ENCODE assay signal across 8 cellular contexts in genomic region chr19:48321622-48322591, GRCh38. TPM values are rescaled to one million over a fixed set of nuclear protein-coding genes. Genes with fewer than 3 reads are reported as not detected.
DNase-seq lines count a peak whose midpoint lies in the region; ATAC-seq and TF ChIP-seq lines count a peak whose summit lies in the region.

No MANE protein-coding gene starts in this region.

- H3K4me1 Mint-ChIP-seq in T-helper 2 cell treated with Interferon-gamma antibody and Interleukin-4, amounts not matched to agents 5 μg/mL and 100 μg/mL, for 36 hours (ENCODE audit: low read depth), result peaks cover 45% of the 10 kb centered on the region

- H3K27me3 Mint-ChIP-seq in T-helper 2 cell treated with Interferon-gamma antibody and Interleukin-4, amounts not matched to agents 5 μg/mL and 100 μg/mL, for 36 hours (ENCODE audit: low read depth), result no peaks in the 10 kb centered on the region

- peak overlapping the region; percentile 98 for H3K27ac Mint-ChIP-seq in T-helper 2 cell treated with Interferon-gamma antibody and Interleukin-4, amounts not matched to agents 5 μg/mL and 100 μg/mL, for 36 hours

- no peaks in the 10 kb centered on the region for H3K27me3 ChIP-seq in ascending aorta
- H3K27me3 ChIP-seq in aorta (ENCODE audit: control insufficient read depth in 1 of 2, insufficient read depth in 2 of 2, low read length in 1 of 2), result no peaks in the 10 kb centered on the region

- no peak for TF ChIP-seq CTCF in ascending aorta (IDR thresholded peaks at IDR 0.05)

- DNase-seq in NCI-H1930 (lab: John Stamatoyannopoulos, UW) (peak; percentile 94 to 97), ascending aorta (ENCODE audit: low spot score in 2 of 2) (peak; percentile 94 to 99), hepatic stellate cell (ENCODE audit: low spot score) (peak; percentile 97), renal cortical epithelial cell (ENCODE audit: low read depth) (peak; percentile 86), aorta (peak; percentile 99 to 100)
- peak; percentile 98 for DNase-seq in T-helper 2 cell treated with Interferon-gamma antibody and Interleukin-4, amounts not matched to agents 5 μg/mL and 100 μg/mL, for 36 hours (ENCODE audit: low spot score)

- peaks cover 0 to 31% of the 10 kb centered on the region in 2 donors for H3K4me1 ChIP-seq in ascending aorta
- H3K4me1 ChIP-seq in aorta (ENCODE audit: control insufficient read depth in 1 of 2, insufficient read depth in 2 of 2, low read length in 2 of 2), result no peaks in the 10 kb centered on the region

- H3K27ac ChIP-seq in ascending aorta (peak overlapping the region; percentile 97 to 99), aorta (ENCODE audit: low read depth in 1 of 2, low read length in 2 of 2) (peak overlapping the region; percentile 50 to 91)

- H3K36me3 ChIP-seq in ascending aorta (no peaks in the 10 kb centered on the region), aorta (ENCODE audit: control insufficient read depth in 1 of 2, insufficient read depth in 2 of 2, low read length in 1 of 2) (no peaks in the 10 kb centered on the region)

- H3K9me3 ChIP-seq in ascending aorta (no peaks in the 10 kb centered on the region), aorta (ENCODE audit: control insufficient read depth, low read length) (no peaks in the 10 kb centered on the region)

- H3K36me3 Mint-ChIP-seq in T-helper 2 cell treated with Interferon-gamma antibody and Interleukin-4, amounts not matched to agents 5 μg/mL and 100 μg/mL, for 36 hours (ENCODE audit: low read depth), result peaks cover 19% of the 10 kb centered on the region

- 2 to 3% methylated on average over 41 to 63 of the region's 63 CpGs for WGBS in aorta, 2 donors

- peak overlapping the region; percentile 89 for H3K4me3 Mint-ChIP-seq in T-helper 2 cell treated with Interferon-gamma antibody and Interleukin-4, amounts not matched to agents 5 μg/mL and 100 μg/mL, for 36 hours

- H3K4me3 ChIP-seq in ascending aorta (peak overlapping the region; percentile 55 to 79), aorta (ENCODE audit: low read length in 2 of 2) (peak overlapping the region; percentile 17 to 62)

- H3K9me3 Mint-ChIP-seq in T-helper 2 cell treated with Interferon-gamma antibody and Interleukin-4, amounts not matched to agents 5 μg/mL and 100 μg/mL, for 36 hours, result no peaks in the 10 kb centered on the region

- intact Hi-C loops in ascending aorta (cut with DNase I) (loop anchor here (1.0 to 2.0 kb wide), 4 partner anchors 11 to 147 kb away; partner anchors contain the start of genes CYTH2, KDELR1 and TMEM143), aorta (cut with DNase I) (loop anchor here in 1 of 2 donors (5.0 to 10.0 kb wide), 3 partner anchors 40 to 123 kb away; partner anchors contain the start of genes GRIN2D, GRWD1, KDELR1 and SYNGR4)

- ATAC-seq in GM18511 (IDR thresholded peaks at IDR 0.05; ENCODE audit: unreplicated experiment), result peak; percentile 72
- ATAC-seq in HG02981 (IDR thresholded peaks at IDR 0.05; ENCODE audit: unreplicated experiment), result peak; percentile 53
- ATAC-seq in aorta (ENCODE audit: low FRiP score), result peak; percentile 95

RNA-seq across cellular contexts. Expression of gene EMP3, which starts 3.4 kb away (rescaled TPM):
- total RNA-seq in ascending aorta (18.2 TPM), renal cortical epithelial cell (30.3 and 48.8 TPM in 2 replicates), aorta (100 to 1,000 TPM; 107 to 151 TPM)
- polyA plus RNA-seq in aorta, result 100 to 1,000 TPM; 109 to 149 TPM

RNA-seq across cellular contexts. Expression of gene TMEM143, which starts 41.8 kb away (rescaled TPM):
- total RNA-seq in ascending aorta (25.3 TPM), renal cortical epithelial cell (1.9 and 4.9 TPM in 2 replicates), aorta (1 to 10 TPM; 4.9 to 9.2 TPM)
- polyA plus RNA-seq in aorta, result 1 to 10 TPM; 6.4 to 6.6 TPM

RNA-seq across cellular contexts. Expression of gene SYNGR4, which starts 42.3 kb away (rescaled TPM):
- total RNA-seq in ascending aorta (not detected), renal cortical epithelial cell (not detected in 2 replicates), aorta (not detected)
- polyA plus RNA-seq in aorta, result not detected

RNA-seq across cellular contexts. Expression of gene ZNF114, which starts 52.0 kb away (rescaled TPM):
- not detected for total RNA-seq in ascending aorta
- total RNA-seq in renal cortical epithelial cell, result 2.6 and 3.1 TPM in 2 replicates
- total RNA-seq in aorta, result 1 to 10 TPM in 1 of 2 donors, under 1 TPM in 1; 0.26 to 1.0 TPM
- polyA plus RNA-seq in aorta, result not detected

Comparison
In these comparisons a context has a peak if more than half of its experiments do, and no peak if none do; other contexts are left out.
1. Peak in every context shown above with its lines: DNase-seq, ATAC-seq, H3K4me3 ChIP-seq and H3K27ac ChIP-seq.